7 cellular contexts compared by ENCODE assay signal in genomic region chr20:452021-452420, GRCh38. TPM values are rescaled to one million over a fixed set of nuclear protein-coding genes. Genes with fewer than 3 reads are reported as not detected.
DNase-seq lines count a peak whose midpoint lies in the region; ATAC-seq, FAIRE-seq and TF ChIP-seq lines count a peak whose summit lies in the region.
"Not testable (repeated sequence)": the region's sequence is repeated elsewhere in the genome, so short reads cannot be mapped to it uniquely, and the experiment has no call there.

No MANE protein-coding gene starts in this region.

- H2BK120ac ChIP-seq in trophoblast cell (ENCODE audit: insufficient read depth, low read length, poor library complexity): peak overlapping the region; percentile 22

- not testable (repeated sequence) for H2BK12ac ChIP-seq in trophoblast cell (ENCODE audit: low read length)

- peak overlapping the region; percentile 64 for H3K4ac ChIP-seq in trophoblast cell (ENCODE audit: low read depth, low read length)

- not testable (repeated sequence) for H3K4me1 Mint-ChIP-seq in T-helper 17 cell; activated CD4-positive, alpha-beta memory T cell treated with anti-CD3 and anti-CD28 coated beads, Interleukin-2, amount 10 ng/mL, durations not matched to agents 7 days and 5 days; nephron progenitor cell

- H3K4me3 Mint-ChIP-seq in T-helper 17 cell; activated CD4-positive, alpha-beta memory T cell treated with anti-CD3 and anti-CD28 coated beads, Interleukin-2, amount 10 ng/mL, durations not matched to agents 7 days and 5 days; nephron progenitor cell: not testable (repeated sequence)

- FAIRE-seq in HepG2 (lab: Jason Lieb, UNC): not testable (repeated sequence)

- not testable (repeated sequence) for H2AFZ ChIP-seq in HepG2 (ENCODE audit: low read length); trophoblast cell (ENCODE audit: insufficient read depth, low read length, poor library complexity)

- peak overlapping the region; percentile 33 for H2BK5ac ChIP-seq in trophoblast cell (ENCODE audit: low read depth, low read length, poor library complexity)

- not testable (repeated sequence) for H3K27me3 Mint-ChIP-seq in T-helper 17 cell; activated CD4-positive, alpha-beta memory T cell treated with anti-CD3 and anti-CD28 coated beads, Interleukin-2, amount 10 ng/mL, durations not matched to agents 7 days and 5 days; nephron progenitor cell (ENCODE audit: low read depth, poor library complexity)

- not testable (repeated sequence) for BruUV-seq in HepG2 (replicated peaks; lab: Mats Ljungman, UMichigan)

- peak overlapping the region; percentile 6 for H4K91ac ChIP-seq in trophoblast cell (ENCODE audit: low read depth, low read length)

- not testable (repeated sequence) for DNase-seq in RWPE1 (ENCODE audit: low spot score); T-helper 17 cell; activated CD4-positive, alpha-beta memory T cell treated with anti-CD3 and anti-CD28 coated beads, Interleukin-2, amount 10 ng/mL, durations not matched to agents 7 days and 5 days; HepG2 (ENCODE audit: low spot score); nephron progenitor cell; trophoblast cell
- DNase-seq in mesenteric fat pad (ENCODE audit: low spot score): peak; percentile 57

- H3K18ac ChIP-seq in trophoblast cell (ENCODE audit: low read length): peak overlapping the region; percentile 61

- H3K23ac ChIP-seq in trophoblast cell (ENCODE audit: low read length): not testable (repeated sequence)

- H3K4me1 ChIP-seq in HepG2 (ENCODE audit: insufficient read depth, low read length); trophoblast cell (ENCODE audit: control insufficient read depth in 1 of 2, insufficient read depth in 2 of 2, low read length in 2 of 2): not testable (repeated sequence)

- H3K79me1 ChIP-seq in trophoblast cell (ENCODE audit: low read length): not testable (repeated sequence)

- H3K9ac ChIP-seq in HepG2 (ENCODE audit: insufficient read depth, low read depth, low read length); trophoblast cell (ENCODE audit: low read length): not testable (repeated sequence)

- not testable (repeated sequence) for TF ChIP-seq EP300 in HepG2 (IDR thresholded peaks at IDR 0.05; ENCODE audit: low read depth in 2 of 2, low read length in 2 of 2); HepG2 (CRISPR knock-in tag; IDR thresholded peaks at IDR 0.05; ENCODE audit: borderline replicate concordance)

- in situ Hi-C loops in HepG2 (cut with HindIII; ENCODE audit: extremely low pct_ligation_motif_present, low pct_unique_long_range_greater_than_20kb): not testable (repeated sequence)

- H2AK5ac ChIP-seq in trophoblast cell (ENCODE audit: low read length): not testable (repeated sequence)

- CTCF ChIA-PET in RWPE1 (lab: Yijun Ruan, JAX); activated CD4-positive, alpha-beta memory T cell treated with anti-CD3 and anti-CD28 coated beads, Interleukin-2, amount 10 ng/mL, durations not matched to agents 7 days and 5 days (lab: Charles Lee); HepG2 (lab: Yijun Ruan, JAX; ENCODE audit: low intra/inter-chr PET ratio, low total read pairs): not testable (repeated sequence)

- H4K12ac ChIP-seq in trophoblast cell (ENCODE audit: low read depth, low read length): not testable (repeated sequence)

- not testable (repeated sequence) for H3K36me3 Mint-ChIP-seq in T-helper 17 cell (ENCODE audit: low read depth); activated CD4-positive, alpha-beta memory T cell treated with anti-CD3 and anti-CD28 coated beads, Interleukin-2, amount 10 ng/mL, durations not matched to agents 7 days and 5 days (ENCODE audit: low read depth)
- peaks cover 25% of the 10 kb centered on the region for H3K36me3 Mint-ChIP-seq in nephron progenitor cell (ENCODE audit: low read depth)

- H3K27ac Mint-ChIP-seq in T-helper 17 cell: peak overlapping the region; percentile 43
- peak overlapping the region; percentile 26 for H3K27ac Mint-ChIP-seq in activated CD4-positive, alpha-beta memory T cell treated with anti-CD3 and anti-CD28 coated beads, Interleukin-2, amount 10 ng/mL, durations not matched to agents 7 days and 5 days
- peak overlapping the region; percentile 25 for H3K27ac Mint-ChIP-seq in nephron progenitor cell

- H3K14ac ChIP-seq in trophoblast cell (ENCODE audit: low read length): not testable (repeated sequence)

- H4K20me1 ChIP-seq in HepG2 (ENCODE audit: insufficient read depth, low read length): peaks cover 14% of the 10 kb centered on the region; the same call in 1 of the 2 replicates

- not testable (repeated sequence) for H3K27me3 ChIP-seq in HepG2 (ENCODE audit: control insufficient read depth in 1 of 2, insufficient read depth in 2 of 2, low read length in 2 of 2); trophoblast cell (ENCODE audit: insufficient read depth, low read length)

- not testable (repeated sequence) for TF ChIP-seq POLR2A in HepG2 (IDR thresholded peaks at IDR 0.05; ENCODE audit: insufficient read depth in 1 of 2, low read depth in 2 of 2, low read length in 2 of 2)

- H3K9me3 Mint-ChIP-seq in activated CD4-positive, alpha-beta memory T cell treated with anti-CD3 and anti-CD28 coated beads, Interleukin-2, amount 10 ng/mL, durations not matched to agents 7 days and 5 days; nephron progenitor cell: not testable (repeated sequence)

- not testable (repeated sequence) for H3K4me3 ChIP-seq in HepG2 (replicated peaks in 1 of 3; ENCODE audit: insufficient read depth in 1 of 3, low read depth in 2 of 3, low read length in 3 of 3); trophoblast cell (ENCODE audit: low read depth, low read length)

- not testable (repeated sequence) for TF ChIP-seq RAD21 in HepG2 (CRISPR knock-in tag; IDR thresholded peaks at IDR 0.05)

- peak overlapping the region; percentile 6 for H3K27ac ChIP-seq in RWPE1
- H3K27ac ChIP-seq in HepG2 (ENCODE audit: extremely low read length, insufficient read depth, low read length); trophoblast cell (ENCODE audit: low read depth, low read length): not testable (repeated sequence)

- H3K36me3 ChIP-seq in HepG2 (replicated peaks in 1 of 2; ENCODE audit: control insufficient read depth in 1 of 2, insufficient read depth in 2 of 2, low read length in 2 of 2): peaks cover 10 to 21% of the 10 kb centered on the region in 2 experiments
- peaks cover 4 to 14% of the 10 kb centered on the region in 2 experiments for H3K36me3 ChIP-seq in trophoblast cell (ENCODE audit: control insufficient read depth in 1 of 2, insufficient read depth in 2 of 2, low read length in 2 of 2)

- not testable (repeated sequence) for H4K8ac ChIP-seq in trophoblast cell (ENCODE audit: low read depth, low read length)

- H3K79me2 ChIP-seq in HepG2 (ENCODE audit: insufficient read depth, low read length): peaks cover 80% of the 10 kb centered on the region
- not testable (repeated sequence) for H3K79me2 ChIP-seq in trophoblast cell (ENCODE audit: control insufficient read depth, insufficient read depth, low read length, poor library complexity)

- not testable (repeated sequence) for TF ChIP-seq CTCF in RWPE1 (conservative IDR thresholded peaks at IDR 0.05; ENCODE audit: low read depth); HepG2 (CRISPR knock-in tag; IDR thresholded peaks at IDR 0.05); nephron progenitor cell (IDR thresholded peaks at IDR 0.05)

- intact Hi-C loops in HepG2 (cut with micrococcal nuclease; ENCODE audit: unreplicated experiment): not testable (repeated sequence)

- not testable (repeated sequence) for H3K4me2 ChIP-seq in HepG2 (ENCODE audit: low read depth, low read length); trophoblast cell (ENCODE audit: low read length)

- 98% methylated on average over 11 of the region's 11 CpGs for WGBS in HepG2 (ENCODE audit: low lambda C conversion rate)
- WGBS in trophoblast cell (ENCODE audit: extremely low coverage, insufficient coverage, insufficient read length): no CpG with 5 or more reads among the region's 11 CpGs

- POLR2A ChIA-PET in RWPE1 (lab: Yijun Ruan, JAX; ENCODE audit: low non-redundant PET); activated CD4-positive, alpha-beta memory T cell treated with anti-CD3 and anti-CD28 coated beads, Interleukin-2, amount 10 ng/mL, durations not matched to agents 7 days and 5 days (lab: Charles Lee); HepG2 (lab: Yijun Ruan, JAX): not testable (repeated sequence)

- not testable (repeated sequence) for ATAC-seq in T-helper 17 cell, HepG2

- not testable (repeated sequence) for H3K9me3 ChIP-seq in T-helper 17 cell (ENCODE audit: control insufficient read depth, low read length, poor library complexity, severe bottlenecking); HepG2 (ENCODE audit: low read length); trophoblast cell (ENCODE audit: insufficient read depth, low read depth, low read length)

RNA-seq across cellular contexts. Expression of gene TBC1D20, which starts 10.3 kb away (rescaled TPM):
- 10 to 100 TPM; 20.6 to 29.4 TPM for total RNA-seq in T-helper 17 cell
- 10 to 100 TPM; 27.0 to 28.1 TPM for total RNA-seq in activated CD4-positive, alpha-beta memory T cell treated with anti-CD3 and anti-CD28 coated beads, Interleukin-2, amount 10 ng/mL, durations not matched to agents 7 days and 5 days
- 36.6 and 45.9 TPM in 2 replicates for total RNA-seq in HepG2 (2016; rRNA removed; fragmentation: Illumina TruSeq; extraction: Trizol)
- 24.9 and 29.1 TPM in 2 replicates for total RNA-seq in HepG2 (2016; cell fraction: cytosol; rRNA removed; fragmentation: Illumina TruSeq; extraction: Trizol; ENCODE audit: low read depth)
- 36.8 and 43.1 TPM in 2 replicates for total RNA-seq in HepG2 (2016; cell fraction: insoluble cytoplasmic fraction; rRNA removed; fragmentation: Illumina TruSeq; extraction: Trizol)
- total RNA-seq in HepG2 (2016; cell fraction: membrane; rRNA removed; fragmentation: Illumina TruSeq; extraction: Trizol): 49.8 and 56.6 TPM in 2 replicates
- total RNA-seq in HepG2 (2016; cell fraction: nucleus; rRNA removed; fragmentation: Illumina TruSeq; extraction: Trizol): 26.9 and 31.0 TPM in 2 replicates
- 47.1 and 55.2 TPM in 2 replicates for polyA plus RNA-seq in HepG2 (2011; rRNA removed)
- 46.2 and 50.9 TPM in 2 replicates for polyA plus RNA-seq in HepG2 (2011; cell fraction: cytosol; rRNA removed)
- polyA plus RNA-seq in HepG2 (2011; cell fraction: nucleus; rRNA removed): 67.6 and 73.0 TPM in 2 replicates
- polyA plus RNA-seq in HepG2 (2012): 26.7 and 33.9 TPM in 2 replicates
- polyA plus RNA-seq in HepG2 (2016; cell fraction: cytosol; fragmentation: Illumina TruSeq; extraction: Trizol; ENCODE audit: low read depth): 27.0 and 32.1 TPM in 2 replicates
- 46.6 and 47.0 TPM in 2 replicates for polyA plus RNA-seq in HepG2 (2016; cell fraction: insoluble cytoplasmic fraction; fragmentation: Illumina TruSeq; extraction: Trizol; ENCODE audit: low read depth)
- 37.5 and 43.9 TPM in 2 replicates for polyA plus RNA-seq in HepG2 (2016; cell fraction: membrane; fragmentation: Illumina TruSeq; extraction: Trizol; ENCODE audit: low read depth)
- polyA plus RNA-seq in HepG2 (2016; cell fraction: nucleus; fragmentation: Illumina TruSeq; extraction: Trizol; ENCODE audit: insufficient read depth, low read depth): 57.7 and 59.0 TPM in 2 replicates
- 35.8 and 117 TPM in 2 replicates for polyA minus RNA-seq in HepG2 (2011; rRNA and poly(A)+ RNA removed; ENCODE audit: low replicate concordance)
- 21.9 and 28.9 TPM in 2 replicates for polyA minus RNA-seq in HepG2 (2011; cell fraction: cytosol; rRNA and poly(A)+ RNA removed)
- polyA minus RNA-seq in HepG2 (2011; cell fraction: nucleus; rRNA and poly(A)+ RNA removed): 37.1 and 38.0 TPM in 2 replicates
- 47.0 TPM for total RNA-seq in mesenteric fat pad
- polyA plus RNA-seq in trophoblast cell (2013): 41.1 and 43.4 TPM in 2 replicates

RNA-seq across cellular contexts. Expression of gene RBCK1, which starts 43.9 kb away (rescaled TPM):
- total RNA-seq in T-helper 17 cell (10 to 100 TPM; 62.1 to 72.7 TPM), HepG2 (2016; rRNA removed; fragmentation: Illumina TruSeq; extraction: Trizol) (121 and 149 TPM in 2 replicates), mesenteric fat pad (60.1 TPM)
- 100 to 1,000 TPM; 133 to 146 TPM for total RNA-seq in activated CD4-positive, alpha-beta memory T cell treated with anti-CD3 and anti-CD28 coated beads, Interleukin-2, amount 10 ng/mL, durations not matched to agents 7 days and 5 days
- total RNA-seq in HepG2 (2016; cell fraction: cytosol; rRNA removed; fragmentation: Illumina TruSeq; extraction: Trizol; ENCODE audit: low read depth): 176 and 212 TPM in 2 replicates
- 110 and 147 TPM in 2 replicates for total RNA-seq in HepG2 (2016; cell fraction: insoluble cytoplasmic fraction; rRNA removed; fragmentation: Illumina TruSeq; extraction: Trizol)
- 217 and 241 TPM in 2 replicates for total RNA-seq in HepG2 (2016; cell fraction: membrane; rRNA removed; fragmentation: Illumina TruSeq; extraction: Trizol)
- total RNA-seq in HepG2 (2016; cell fraction: nucleus; rRNA removed; fragmentation: Illumina TruSeq; extraction: Trizol): 83.9 and 95.5 TPM in 2 replicates
- polyA plus RNA-seq in HepG2 (2011; rRNA removed): 215 and 270 TPM in 2 replicates
- 171 and 196 TPM in 2 replicates for polyA plus RNA-seq in HepG2 (2011; cell fraction: cytosol; rRNA removed)
- polyA plus RNA-seq in HepG2 (2011; cell fraction: nucleus; rRNA removed): 558 and 618 TPM in 2 replicates
- 207 and 311 TPM in 2 replicates for polyA plus RNA-seq in HepG2 (2012)
- polyA plus RNA-seq in HepG2 (2016; cell fraction: cytosol; fragmentation: Illumina TruSeq; extraction: Trizol; ENCODE audit: low read depth): 291 and 331 TPM in 2 replicates
- 144 and 159 TPM in 2 replicates for polyA plus RNA-seq in HepG2 (2016; cell fraction: insoluble cytoplasmic fraction; fragmentation: Illumina TruSeq; extraction: Trizol; ENCODE audit: low read depth)
- 277 and 299 TPM in 2 replicates for polyA plus RNA-seq in HepG2 (2016; cell fraction: membrane; fragmentation: Illumina TruSeq; extraction: Trizol; ENCODE audit: low read depth)
- polyA plus RNA-seq in HepG2 (2016; cell fraction: nucleus; fragmentation: Illumina TruSeq; extraction: Trizol; ENCODE audit: insufficient read depth, low read depth): 357 and 365 TPM in 2 replicates
- polyA minus RNA-seq in HepG2 (2011; rRNA and poly(A)+ RNA removed; ENCODE audit: low replicate concordance): 36.5 and 119 TPM in 2 replicates
- polyA minus RNA-seq in HepG2 (2011; cell fraction: cytosol; rRNA and poly(A)+ RNA removed): 65.9 and 88.8 TPM in 2 replicates
- 102 and 144 TPM in 2 replicates for polyA minus RNA-seq in HepG2 (2011; cell fraction: nucleus; rRNA and poly(A)+ RNA removed)
- 48.6 and 50.5 TPM in 2 replicates for polyA plus RNA-seq in trophoblast cell (2013)
